Comparison of ENCODE assay signal across 31 cellular contexts in the genomic region with DNA sequence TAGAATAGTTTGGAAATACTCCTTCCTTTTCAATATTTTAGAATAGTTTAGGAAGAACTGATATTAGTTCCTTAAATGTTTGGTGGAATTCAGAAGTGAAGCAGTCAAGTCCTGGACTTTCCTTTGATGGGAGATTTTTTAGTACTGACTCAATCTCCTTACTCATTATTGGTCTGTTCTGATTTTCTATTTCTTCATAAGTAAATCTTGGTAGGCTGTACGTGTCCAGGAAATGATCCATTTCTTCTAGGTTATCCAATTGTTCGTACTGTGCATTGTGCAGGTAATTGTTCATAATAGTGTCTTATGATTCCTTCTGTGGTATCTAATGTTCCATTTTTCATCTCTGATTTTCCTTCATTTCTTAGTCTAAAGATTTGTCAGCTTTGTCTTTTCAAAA.
"Had no signal": no experiment of that assay in that cellular context is flagged by ENCODE, and none has a peak within 500 bp of the region (broad histone marks: within the 10 kb centered on the region; RNA-seq: fewer than 3 reads in every experiment).

No MANE protein-coding gene starts in this region.

- ATAC-seq: activated CD4-positive, alpha-beta T cell treated with anti-CD3 and anti-CD28 coated beads for 36 hours; activated CD8-positive, alpha-beta T cell treated with anti-CD3 and anti-CD28 coated beads, Interleukin-2, amount 10 ng/mL, durations not matched to agents 7 days and 5 days; activated naive CD4-positive, alpha-beta T cell treated with anti-CD3 and anti-CD28 coated beads, Interleukin-2, amount 50 U/mL, for 72 hours; activated T-cell treated with anti-CD3 and anti-CD28 coated beads, Interleukin-2, amount 50 U/mL, for 72 hours; gastroesophageal sphincter; heart right ventricle; T-helper 17 cell had no signal

- DNase-seq: activated B cell treated with CpG ODN at 0.5 μM for 24 hours; activated CD4-positive, alpha-beta memory T cell treated with anti-CD3 and anti-CD28 coated beads for 36 hours; activated CD4-positive, alpha-beta T cell treated with anti-CD3 and anti-CD28 coated beads for 36 hours; activated CD4-positive, alpha-beta T cell treated with anti-CD3 and anti-CD28 coated beads, Interleukin-2, amount 10 ng/mL, durations not matched to agents 24 days and 14 days; activated CD4-positive, CD25-positive, alpha-beta regulatory T cell treated with anti-CD3 and anti-CD28 coated beads, Interleukin-2, amount 50 U/mL, for 72 hours; activated CD8-positive, alpha-beta memory T cell treated with anti-CD3 and anti-CD28 coated beads, Interleukin-2, amount 50 U/mL, for 48 hours; activated CD8-positive, alpha-beta T cell treated with anti-CD3 and anti-CD28 coated beads, Interleukin-2, amount 10 ng/mL, durations not matched to agents 7 days and 5 days; activated gamma-delta T cell; activated naive CD4-positive, alpha-beta T cell; activated naive CD4-positive, alpha-beta T cell treated with anti-CD3 and anti-CD28 coated beads, Interleukin-2, amount 10 ng/mL, durations not matched to agents 7 days and 5 days; activated naive CD8-positive, alpha-beta T cell treated with anti-CD3 and anti-CD28 coated beads, Interleukin-2, amount 10 ng/mL, durations not matched to agents 7 days and 5 days; activated T-cell treated with anti-CD3 and anti-CD28 coated beads for 4 hours; activated T-cell treated with anti-CD3 and anti-CD28 coated beads, Interleukin-2, amount 50 U/mL, for 24 hours; activated T-cell treated with anti-CD3 and anti-CD28 coated beads, Interleukin-2, amount 50 U/mL, for 72 hours; brain microvascular endothelial cell; dorsolateral prefrontal cortex; effector memory CD4-positive, alpha-beta T cell; endodermal cell; erythroblast; foreskin melanocyte; heart right ventricle; T-helper 1 cell; T-helper 17 cell; T1000; WERI-Rb-1 had no signal

- H3K27me3 ChIP-seq: brain microvascular endothelial cell, cardiac muscle cell, dorsolateral prefrontal cortex had no signal

- H3K4me1 ChIP-seq: esophagus muscularis mucosa, gastroesophageal sphincter, heart right ventricle had no signal

- H3K27ac ChIP-seq: brain microvascular endothelial cell, cardiac muscle cell, coronary artery, dorsolateral prefrontal cortex, esophagus muscularis mucosa, gastroesophageal sphincter, heart right ventricle, WERI-Rb-1 had no signal

- FAIRE-seq: astrocyte had no signal

- H3K36me3 ChIP-seq: brain microvascular endothelial cell, cardiac muscle cell, esophagus muscularis mucosa, gastroesophageal sphincter, heart right ventricle, WERI-Rb-1 had no signal

- H3K4me3 ChIP-seq: cardiac muscle cell, coronary artery, dorsolateral prefrontal cortex, esophagus muscularis mucosa, gastroesophageal sphincter, heart right ventricle had no signal
